ENCODE assay signal across 27 cellular contexts in genomic region chr10:75379234-75379724, GRCh38. TPM values are rescaled to one million over a fixed set of nuclear protein-coding genes. Genes with fewer than 3 reads are reported as not detected.
A peak's percentile ranks its signal among the peaks of the same experiment; 100 is the strongest.
DNase-seq lines count a peak whose midpoint lies in the region; ATAC-seq, FAIRE-seq and TF ChIP-seq lines count a peak whose summit lies in the region.
"Had no signal": no experiment of that assay in that cellular context is flagged by ENCODE, and none has a peak within 500 bp of the region (broad histone marks: within the 10 kb centered on the region; RNA-seq: fewer than 3 reads in every experiment).

No MANE protein-coding gene starts in this region.

- H3K9me3 Mint-ChIP-seq in naive thymus-derived CD8-positive, alpha-beta T cell: no peaks in the 10 kb centered on the region
- H3K9me3 Mint-ChIP-seq: activated naive CD4-positive, alpha-beta T cell treated with anti-CD3 and anti-CD28 coated beads, Interleukin-2, amount 50 U/mL, for 72 hours; activated T-helper 17 cell treated with anti-CD3 and anti-CD28 coated beads, Interleukin-2, amount 50 U/mL, for 72 hours; H9; stimulated activated naive CD8-positive, alpha-beta T cell treated with anti-CD3 and anti-CD28 coated beads, Interleukin-15, Interleukin-2, amounts not matched to agents 100 ng/mL and 50 ng/mL, for 24 hours; WTC11 had no signal

- no peaks in the 10 kb centered on the region for H3K36me3 Mint-ChIP-seq in naive thymus-derived CD8-positive, alpha-beta T cell
- H3K36me3 Mint-ChIP-seq: activated naive CD4-positive, alpha-beta T cell treated with anti-CD3 and anti-CD28 coated beads, Interleukin-2, amount 50 U/mL, for 72 hours; naive B cell; WTC11 had no signal

- 68% methylated on average over 8 of the region's 8 CpGs for WGBS in esophagus muscularis mucosa

- H3K9me3 ChIP-seq in esophagus muscularis mucosa: no peaks in the 10 kb centered on the region
- H3K9me3 ChIP-seq: ascending aorta, pancreas, thyroid gland had no signal

- no peak overlapping the region for H3K27ac ChIP-seq in esophagus muscularis mucosa (replicated peaks in 1 of 4)
- H3K27ac ChIP-seq: ascending aorta, C4-2B, foreskin keratinocyte, thyroid gland had no signal

- H3K27me3 Mint-ChIP-seq in naive thymus-derived CD8-positive, alpha-beta T cell: peaks cover 6 to 21% (median 8%) of the 10 kb centered on the region in 5 donors

- H3K4me3 ChIP-seq in AG09309 (ENCODE audit: control insufficient read depth, low read depth, low read length) (no peak overlapping the region), esophagus muscularis mucosa (no peak overlapping the region)
- H3K4me3 ChIP-seq: ascending aorta, pancreas, thyroid gland had no signal

- DNase-seq in AG09309 (ENCODE audit: low read depth) (peak; percentile 50), HTR-8/SVneo (ENCODE audit: insufficient read length, low spot score) (peak; percentile 64), astrocyte of the hippocampus (ENCODE audit: low read depth, low spot score) (peak; percentile 78), midbrain (lab: John Stamatoyannopoulos, UW) (peak; percentile 17), posterior vena cava (ENCODE audit: low spot score) (no peak), esophagus muscularis mucosa (ENCODE audit: extremely low spot score) (no peak), DMS153 treated with DMSO at 0.1 percent for 48 hours (lab: John Stamatoyannopoulos, UW; ENCODE audit: unreplicated experiment) (no peak)
- no peak for DNase-seq in naive thymus-derived CD8-positive, alpha-beta T cell
- DNase-seq: Calu3, EL, foreskin keratinocyte, H9, KBM-7, left cardiac atrium, naive B cell, NCI-H1694, pancreas, T-helper 9 cell, thyroid gland had no signal

- intact Hi-C loops in posterior vena cava (cut with DNase I): no loop called here
- intact Hi-C loops in esophagus muscularis mucosa (cut with DNase I): no loop called here

- TF ChIP-seq POLR2A in esophagus muscularis mucosa (IDR thresholded peaks at IDR 0.05; ENCODE audit: low read depth): no peak

- H3K4me1 Mint-ChIP-seq in naive thymus-derived CD8-positive, alpha-beta T cell: peaks cover 0 to 2% (median 0%) of the 10 kb centered on the region in 4 donors
- H3K4me1 Mint-ChIP-seq: activated T-helper 17 cell treated with anti-CD3 and anti-CD28 coated beads, Interleukin-2, amount 50 U/mL, for 72 hours had no signal

- peaks cover 0 to 17% (median 0%) of the 10 kb centered on the region in 4 donors for H3K4me1 ChIP-seq in esophagus muscularis mucosa
- H3K4me1 ChIP-seq: ascending aorta, foreskin keratinocyte, pancreas, thyroid gland had no signal

- H3K4me3 Mint-ChIP-seq in naive thymus-derived CD8-positive, alpha-beta T cell: no peak overlapping the region
- H3K4me3 Mint-ChIP-seq: activated T-helper 17 cell treated with anti-CD3 and anti-CD28 coated beads, Interleukin-2, amount 50 U/mL, for 72 hours; H9; naive B cell; stimulated activated naive CD8-positive, alpha-beta T cell treated with anti-CD3 and anti-CD28 coated beads, Interleukin-15, Interleukin-2, amounts not matched to agents 100 ng/mL and 50 ng/mL, for 24 hours; WTC11 had no signal

- FAIRE-seq in HTR-8/SVneo (lab: Jason Lieb, UNC): peak; percentile 76
- FAIRE-seq: pancreas had no signal

- no peak for TF ChIP-seq EP300 in esophagus muscularis mucosa (IDR thresholded peaks at IDR 0.05)

- H3K27ac Mint-ChIP-seq in naive thymus-derived CD8-positive, alpha-beta T cell: no peak overlapping the region
- H3K27ac Mint-ChIP-seq: activated naive CD4-positive, alpha-beta T cell treated with anti-CD3 and anti-CD28 coated beads, Interleukin-2, amount 50 U/mL, for 72 hours; activated T-helper 17 cell treated with anti-CD3 and anti-CD28 coated beads, Interleukin-2, amount 50 U/mL, for 72 hours; H9; naive B cell; stimulated activated naive CD8-positive, alpha-beta T cell treated with anti-CD3 and anti-CD28 coated beads, Interleukin-15, Interleukin-2, amounts not matched to agents 100 ng/mL and 50 ng/mL, for 24 hours; WTC11 had no signal

- POLR2A ChIA-PET in naive thymus-derived CD8-positive, alpha-beta T cell (lab: Charles Lee): no interaction called here

- no peak for TF ChIP-seq CTCF in AG09309 (IDR thresholded peaks at IDR 0.05; ENCODE audit: control insufficient read depth, insufficient read depth, low read depth, low read length, missing control alignments)
- TF ChIP-seq CTCF in esophagus muscularis mucosa (IDR thresholded peaks at IDR 0.05): no peak

- H3K36me3 ChIP-seq in esophagus muscularis mucosa: no peaks in the 10 kb centered on the region
- H3K36me3 ChIP-seq: ascending aorta, pancreas, thyroid gland had no signal

- ATAC-seq in naive thymus-derived CD8-positive, alpha-beta T cell: no peak
- ATAC-seq: activated naive CD4-positive, alpha-beta T cell treated with anti-CD3 and anti-CD28 coated beads, Interleukin-2, amount 50 U/mL, for 72 hours; activated T-helper 17 cell treated with anti-CD3 and anti-CD28 coated beads, Interleukin-2, amount 50 U/mL, for 72 hours; foreskin keratinocyte; left cardiac atrium; sciatic nerve; WTC11 had no signal

- H3K27me3 ChIP-seq in esophagus muscularis mucosa: no peaks in the 10 kb centered on the region
- H3K27me3 ChIP-seq: ascending aorta, foreskin keratinocyte, pancreas, thyroid gland had no signal

RNA-seq across cellular contexts. Expression of gene ZNF503, which starts 22.3 kb away (rescaled TPM):
- total RNA-seq in posterior vena cava (10 to 100 TPM; 27.9 to 36.0 TPM), esophagus muscularis mucosa (100 to 1,000 TPM in 1 of 4 donors, 10 to 100 TPM in 3; 21.2 to 101 (median 65.1) TPM)
- total RNA-seq in naive thymus-derived CD8-positive, alpha-beta T cell: under 1 TPM; 0.11 to 0.13 TPM
- not detected for polyA plus RNA-seq in naive thymus-derived CD8-positive, alpha-beta T cell

RNA-seq across cellular contexts. Expression of gene LRMDA, which starts 52.1 kb away (rescaled TPM):
- 10 to 100 TPM; 14.4 to 18.0 TPM for total RNA-seq in posterior vena cava
- total RNA-seq in esophagus muscularis mucosa: 10 to 100 TPM; 14.3 to 34.9 (median 26.5) TPM
- not detected for total RNA-seq in naive thymus-derived CD8-positive, alpha-beta T cell
- not detected for polyA plus RNA-seq in naive thymus-derived CD8-positive, alpha-beta T cell
- total RNA-seq: activated naive CD4-positive, alpha-beta T cell treated with anti-CD3 and anti-CD28 coated beads, Interleukin-2, amount 50 U/mL, for 72 hours; activated T-helper 17 cell treated with anti-CD3 and anti-CD28 coated beads, Interleukin-2, amount 50 U/mL, for 72 hours; foreskin keratinocyte; HT1080 had no signal
- polyA plus RNA-seq: foreskin keratinocyte had no signal

Comparison
In these comparisons a context has a peak if more than half of its experiments do, and no peak if none do; other contexts are left out.
1. DNase-seq: peak in AG09309 (single experiment), HTR-8/SVneo (single experiment), astrocyte of the hippocampus (single experiment) and midbrain (single experiment); none in posterior vena cava (single experiment), esophagus muscularis mucosa (single experiment), DMS153 treated with DMSO at 0.1 percent for 48 hours (single experiment) and naive thymus-derived CD8-positive, alpha-beta T cell (0 of 10).
2. RNA of gene ZNF503, which starts 22.3 kb away (total RNA-seq): 21.2 to 101 TPM in esophagus muscularis mucosa and 27.9 to 36.0 TPM in posterior vena cava; 0.11 to 0.13 TPM in naive thymus-derived CD8-positive, alpha-beta T cell; every median in the first group is over 10 times any median in the second.
3. RNA of gene LRMDA, which starts 52.1 kb away (total RNA-seq): 14.3 to 34.9 TPM in esophagus muscularis mucosa and 14.4 to 18.0 TPM in posterior vena cava; not detected in naive thymus-derived CD8-positive, alpha-beta T cell; every median in the first group is over 10 times any median in the second.